In the genomic region with DNA sequence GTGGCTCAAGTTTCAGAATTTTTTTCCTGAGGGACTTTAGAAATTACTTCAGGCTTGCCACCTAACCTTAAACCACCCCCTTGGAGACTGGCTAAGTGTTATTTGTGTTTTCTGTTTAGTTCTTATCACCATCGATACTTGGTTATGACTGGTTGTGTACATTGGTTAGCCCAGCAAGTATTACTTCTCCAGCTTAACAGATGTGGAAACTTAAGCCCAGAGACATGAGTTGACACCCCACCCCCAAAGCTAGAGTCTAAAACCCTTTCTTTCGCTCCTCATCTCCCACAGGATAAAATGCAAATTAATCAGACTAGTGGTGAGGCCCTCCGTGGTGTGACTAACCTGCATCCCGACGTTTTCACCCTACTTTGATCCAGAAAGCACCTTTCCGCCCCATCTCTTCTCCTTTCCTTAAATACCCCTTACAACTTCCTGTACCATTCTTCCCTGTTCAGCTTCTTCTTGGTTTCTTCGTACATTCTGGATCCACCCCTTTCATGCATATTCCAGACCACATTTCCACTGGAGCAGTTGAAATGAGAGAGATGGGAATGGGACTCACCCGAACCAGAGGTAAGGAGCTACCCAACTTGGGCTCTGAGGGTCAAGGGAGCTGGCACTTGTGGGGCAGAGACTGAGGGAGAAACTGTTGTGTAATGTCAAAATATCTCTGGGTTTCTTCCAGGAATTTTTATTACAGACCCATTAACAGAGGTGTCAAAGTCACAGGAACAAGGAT, we compare ENCODE assay signal across 1 cellular context.
TF ChIP-seq lines count a peak whose summit lies in the region.

No MANE protein-coding gene starts in this region.

TF ChIP-seq in WTC11, 78 proteins besides CTCF, POLR2A, EP300 and RAD21 (continued from another document):
- TF ChIP-seq, protein P1, sequence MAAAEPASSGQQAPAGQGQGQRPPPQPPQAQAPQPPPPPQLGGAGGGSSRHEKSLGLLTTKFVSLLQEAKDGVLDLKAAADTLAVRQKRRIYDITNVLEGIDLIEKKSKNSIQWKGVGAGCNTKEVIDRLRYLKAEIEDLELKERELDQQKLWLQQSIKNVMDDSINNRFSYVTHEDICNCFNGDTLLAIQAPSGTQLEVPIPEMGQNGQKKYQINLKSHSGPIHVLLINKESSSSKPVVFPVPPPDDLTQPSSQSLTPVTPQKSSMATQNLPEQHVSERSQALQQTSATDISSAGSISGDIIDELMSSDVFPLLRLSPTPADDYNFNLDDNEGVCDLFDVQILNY (CRISPR knock-in tag; IDR thresholded peaks at IDR 0.05): no peak
- TF ChIP-seq PRRX2 (CRISPR knock-in tag; IDR thresholded peaks at IDR 0.05) (no peak), ZNF232 (CRISPR knock-in tag; IDR thresholded peaks at IDR 0.05) (no peak)
- TF ChIP-seq, protein P2, sequence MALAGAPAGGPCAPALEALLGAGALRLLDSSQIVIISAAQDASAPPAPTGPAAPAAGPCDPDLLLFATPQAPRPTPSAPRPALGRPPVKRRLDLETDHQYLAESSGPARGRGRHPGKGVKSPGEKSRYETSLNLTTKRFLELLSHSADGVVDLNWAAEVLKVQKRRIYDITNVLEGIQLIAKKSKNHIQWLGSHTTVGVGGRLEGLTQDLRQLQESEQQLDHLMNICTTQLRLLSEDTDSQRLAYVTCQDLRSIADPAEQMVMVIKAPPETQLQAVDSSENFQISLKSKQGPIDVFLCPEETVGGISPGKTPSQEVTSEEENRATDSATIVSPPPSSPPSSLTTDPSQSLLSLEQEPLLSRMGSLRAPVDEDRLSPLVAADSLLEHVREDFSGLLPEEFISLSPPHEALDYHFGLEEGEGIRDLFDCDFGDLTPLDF (CRISPR knock-in tag; IDR thresholded peaks at IDR 0.05): no peak
